17 cellular contexts compared by ENCODE assay signal in genomic region chr2:123732563-123732962, GRCh38.
"Had no signal": no experiment of that assay in that cellular context is flagged by ENCODE, and none has a peak within 500 bp of the region (broad histone marks: within the 10 kb centered on the region; RNA-seq: fewer than 3 reads in every experiment).

No MANE protein-coding gene starts in this region.

- ATAC-seq: activated CD8-positive, alpha-beta T cell treated with anti-CD3 and anti-CD28 coated beads for 36 hours; natural killer cell treated with Interleukin-12 subunit alpha and Interleukin-12 subunit beta and Interleukin-15 and Interleukin-18, amount 100 ng/mL, for 72 hours; stimulated activated effector memory CD8-positive, alpha-beta T cell treated with anti-CD3 and anti-CD28 coated beads, Interleukin-12 subunit alpha, Interleukin-12 subunit beta, amount 100 ng/mL, for 72 hours; WTC11 had no signal

- H3K27me3 ChIP-seq: adrenal gland, colonic mucosa, esophagus muscularis mucosa had no signal

- H3K9me3 ChIP-seq: adrenal gland, colonic mucosa, esophagus muscularis mucosa, thoracic aorta had no signal

- H3K4me3 ChIP-seq: adrenal gland, colonic mucosa, esophagus muscularis mucosa, thoracic aorta had no signal

- H3K36me3 ChIP-seq: adrenal gland, colonic mucosa, esophagus muscularis mucosa, thoracic aorta had no signal

- H3K27ac Mint-ChIP-seq: activated CD8-positive, alpha-beta T cell treated with anti-CD3 and anti-CD28 coated beads for 36 hours; activated naive CD4-positive, alpha-beta T cell treated with anti-CD3 and anti-CD28 coated beads, Interleukin-2, amount 50 U/mL, for 24 hours; natural killer cell treated with Interleukin-12 subunit alpha and Interleukin-12 subunit beta and Interleukin-15 and Interleukin-18, amount 100 ng/mL, for 72 hours; stimulated activated effector memory CD8-positive, alpha-beta T cell treated with anti-CD3 and anti-CD28 coated beads, Interleukin-12 subunit alpha, Interleukin-12 subunit beta, amount 100 ng/mL, for 72 hours; WTC11 had no signal

- H3K27me3 Mint-ChIP-seq: activated CD8-positive, alpha-beta T cell treated with anti-CD3 and anti-CD28 coated beads for 36 hours; activated naive CD4-positive, alpha-beta T cell treated with anti-CD3 and anti-CD28 coated beads, Interleukin-2, amount 50 U/mL, for 24 hours; natural killer cell treated with Interleukin-12 subunit alpha and Interleukin-12 subunit beta and Interleukin-15 and Interleukin-18, amount 100 ng/mL, for 72 hours had no signal

- H3K4me3 Mint-ChIP-seq: activated CD8-positive, alpha-beta T cell treated with anti-CD3 and anti-CD28 coated beads for 36 hours; activated naive CD4-positive, alpha-beta T cell treated with anti-CD3 and anti-CD28 coated beads, Interleukin-2, amount 50 U/mL, for 24 hours; natural killer cell treated with Interleukin-12 subunit alpha and Interleukin-12 subunit beta and Interleukin-15 and Interleukin-18, amount 100 ng/mL, for 72 hours; stimulated activated effector memory CD8-positive, alpha-beta T cell treated with anti-CD3 and anti-CD28 coated beads, Interleukin-12 subunit alpha, Interleukin-12 subunit beta, amount 100 ng/mL, for 72 hours; WTC11 had no signal

- H3K36me3 Mint-ChIP-seq: activated naive CD4-positive, alpha-beta T cell treated with anti-CD3 and anti-CD28 coated beads, Interleukin-2, amount 50 U/mL, for 24 hours; natural killer cell treated with Interleukin-12 subunit alpha and Interleukin-12 subunit beta and Interleukin-15 and Interleukin-18, amount 100 ng/mL, for 72 hours; stimulated activated effector memory CD8-positive, alpha-beta T cell treated with anti-CD3 and anti-CD28 coated beads, Interleukin-12 subunit alpha, Interleukin-12 subunit beta, amount 100 ng/mL, for 72 hours; WTC11 had no signal

- H3K4me1 ChIP-seq: adrenal gland, colonic mucosa, esophagus muscularis mucosa had no signal

- H3K27ac ChIP-seq: adrenal gland, colonic mucosa, esophagus muscularis mucosa, thoracic aorta had no signal

- H3K4me1 Mint-ChIP-seq: activated naive CD4-positive, alpha-beta T cell treated with anti-CD3 and anti-CD28 coated beads, Interleukin-2, amount 50 U/mL, for 24 hours; stimulated activated effector memory CD8-positive, alpha-beta T cell treated with anti-CD3 and anti-CD28 coated beads, Interleukin-12 subunit alpha, Interleukin-12 subunit beta, amount 100 ng/mL, for 72 hours; WTC11 had no signal

- DNase-seq: activated CD4-positive, alpha-beta T cell treated with anti-CD3 and anti-CD28 coated beads for 48 hours; activated CD8-positive, alpha-beta T cell treated with anti-CD3 and anti-CD28 coated beads for 36 hours; activated effector memory CD4-positive, alpha-beta T cell treated with anti-CD3 and anti-CD28 coated beads, Interleukin-2, amount 50 U/mL, for 16 hours; activated T-cell treated with anti-CD3 and anti-CD28 coated beads, Interleukin-2, amount 50 U/mL, for 48 hours; adrenal gland; caudate nucleus; colonic mucosa; glutamatergic neuron; kidney glomerular epithelial cell; nucleus accumbens had no signal

- FAIRE-seq: TTC549 had no signal

- H3K9me3 Mint-ChIP-seq: WTC11 had no signal
